10 cellular contexts compared by ENCODE assay signal in genomic region chr12:94174576-94174975, GRCh38. TPM values are rescaled to one million over a fixed set of nuclear protein-coding genes. Genes with fewer than 3 reads are reported as not detected.
A peak's percentile ranks its signal among the peaks of the same experiment; 100 is the strongest.
DNase-seq lines count a peak whose midpoint lies in the region; ATAC-seq and TF ChIP-seq lines count a peak whose summit lies in the region.
"Had no signal": no experiment of that assay in that cellular context is flagged by ENCODE, and none has a peak within 500 bp of the region (broad histone marks: within the 10 kb centered on the region; RNA-seq: fewer than 3 reads in every experiment).

No MANE protein-coding gene starts in this region.

- H2AFZ ChIP-seq in OCI-LY3 (ENCODE audit: low read depth, low read length): no peak overlapping the region

- H3K4me1 ChIP-seq in BLaER1 (peaks cover 71% of the 10 kb centered on the region), OCI-LY3 (ENCODE audit: low read length) (peaks cover 37% of the 10 kb centered on the region)

- peaks cover 57% of the 10 kb centered on the region for H3K4me1 Mint-ChIP-seq in dendritic cell treated with granulocyte-macrophage colony-stimulating factor and Interleukin-4, amounts not matched to agents 40 ng/mL and 50 ng/mL, for 4 days (ENCODE audit: low read depth)

- peak overlapping the region; percentile 77 for H3K27ac Mint-ChIP-seq in dendritic cell treated with granulocyte-macrophage colony-stimulating factor and Interleukin-4, amounts not matched to agents 40 ng/mL and 50 ng/mL, for 4 days

- H3K4me3 ChIP-seq in BLaER1 (no peak overlapping the region), OCI-LY3 (ENCODE audit: low read length) (no peak overlapping the region)
- H3K4me3 ChIP-seq: smooth muscle cell had no signal

- H3K27me3 Mint-ChIP-seq in dendritic cell treated with granulocyte-macrophage colony-stimulating factor and Interleukin-4, amounts not matched to agents 40 ng/mL and 50 ng/mL, for 4 days: no peaks in the 10 kb centered on the region

- peaks cover 17% of the 10 kb centered on the region for H3K36me3 Mint-ChIP-seq in dendritic cell treated with granulocyte-macrophage colony-stimulating factor and Interleukin-4, amounts not matched to agents 40 ng/mL and 50 ng/mL, for 4 days (ENCODE audit: low read depth)

- H3K4me3 Mint-ChIP-seq in dendritic cell treated with granulocyte-macrophage colony-stimulating factor and Interleukin-4, amounts not matched to agents 40 ng/mL and 50 ng/mL, for 4 days: no peak overlapping the region

- no peak for TF ChIP-seq CTCF in OCI-LY3 (IDR thresholded peaks at IDR 0.05; ENCODE audit: low read depth, low read length)

- H3K4me2 ChIP-seq in BLaER1: peak overlapping the region; percentile 88
- H3K4me2 ChIP-seq in OCI-LY3 (ENCODE audit: low read length): peak overlapping the region; percentile 72
- H3K4me2 ChIP-seq: smooth muscle cell had no signal

- H3K79me2 ChIP-seq in OCI-LY3 (ENCODE audit: low read length): no peaks in the 10 kb centered on the region

- H3K27ac ChIP-seq in BLaER1 (peak overlapping the region; percentile 62), OCI-LY3 (ENCODE audit: low read length) (no peak overlapping the region)
- H3K27ac ChIP-seq: C4-2B had no signal

- H4K20me1 ChIP-seq in BLaER1: no peaks in the 10 kb centered on the region
- no peaks in the 10 kb centered on the region for H4K20me1 ChIP-seq in OCI-LY3 (ENCODE audit: insufficient read depth, low read length)

- peaks cover 8% of the 10 kb centered on the region for H3K9me3 ChIP-seq in BLaER1
- peaks cover 6% of the 10 kb centered on the region; the same call in 1 of the 2 replicates for H3K9me3 ChIP-seq in OCI-LY3 (ENCODE audit: insufficient read depth, low read length)

- H3K9ac ChIP-seq in BLaER1: peak overlapping the region; percentile 31; the same call in 1 of the 2 replicates
- no peak overlapping the region for H3K9ac ChIP-seq in OCI-LY3 (ENCODE audit: low read length)

- intact Hi-C loops in dendritic cell treated with granulocyte-macrophage colony-stimulating factor and Interleukin-4, amounts not matched to agents 40 ng/mL and 50 ng/mL, for 4 days (cut with micrococcal nuclease): no loop called here

- no peaks in the 10 kb centered on the region for H3K27me3 ChIP-seq in BLaER1
- H3K27me3 ChIP-seq in OCI-LY3 (ENCODE audit: low read depth, low read length): peaks cover 42% of the 10 kb centered on the region

- H3K36me3 ChIP-seq in BLaER1 (no peaks in the 10 kb centered on the region), OCI-LY3 (replicated peaks; ENCODE audit: low read depth, low read length) (peaks cover 4% of the 10 kb centered on the region)

- peaks cover 19% of the 10 kb centered on the region for H3K9me3 Mint-ChIP-seq in dendritic cell treated with granulocyte-macrophage colony-stimulating factor and Interleukin-4, amounts not matched to agents 40 ng/mL and 50 ng/mL, for 4 days

- ATAC-seq in GM19455 (IDR thresholded peaks at IDR 0.05; ENCODE audit: unreplicated experiment): peak; percentile 30

- no peak for DNase-seq in D341Med (ENCODE audit: low spot score)
- DNase-seq in amniotic stem cell (lab: John Stamatoyannopoulos, UW): no peak
- DNase-seq in mucosa of gallbladder (ENCODE audit: low spot score): no peak
- DNase-seq in activated CD4-positive, CD25-positive, alpha-beta regulatory T cell treated with anti-CD3 and anti-CD28 coated beads, Interleukin-2, amount 50 U/mL, for 72 hours: no peak

RNA-seq across cellular contexts. Expression of gene PLXNC1, which starts 26.2 kb away (rescaled TPM):
- 17.6 TPM for total RNA-seq in mucosa of gallbladder
